Comparison of ENCODE assay signal across 35 cellular contexts in the genomic region with DNA sequence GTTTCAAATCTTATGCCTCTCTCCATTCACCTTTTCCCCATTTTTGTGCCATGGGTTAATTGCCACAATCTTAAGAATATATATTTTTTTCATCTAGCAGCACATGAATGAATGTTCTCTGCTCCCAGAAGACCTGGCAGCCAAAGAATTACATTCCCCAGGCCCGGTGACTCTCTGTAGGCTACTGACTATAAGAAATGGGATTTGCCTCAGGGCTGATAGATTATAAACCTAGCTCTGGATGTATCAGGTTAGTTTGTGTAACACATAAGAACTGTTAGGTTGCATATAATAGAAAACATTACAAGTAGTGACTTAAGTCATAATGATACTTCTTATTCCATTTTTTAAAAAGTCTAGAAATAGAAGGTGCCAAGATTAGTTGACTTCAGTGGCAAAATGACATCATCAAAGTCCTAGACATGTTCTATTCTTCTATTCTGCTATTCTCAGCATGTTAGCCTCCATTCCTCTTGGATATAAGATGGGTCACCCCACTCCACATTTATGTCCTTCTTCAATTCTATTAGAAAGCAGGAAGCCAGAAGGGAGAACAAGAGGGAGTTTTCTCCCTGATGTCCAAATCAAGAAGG. TPM values are rescaled to one million over a fixed set of nuclear protein-coding genes. Genes with fewer than 3 reads are reported as not detected.
"Had no signal": no experiment of that assay in that cellular context is flagged by ENCODE, and none has a peak within 500 bp of the region (broad histone marks: within the 10 kb centered on the region; RNA-seq: fewer than 3 reads in every experiment).

No MANE protein-coding gene starts in this region.

- H3K4me1 ChIP-seq: adrenal gland, body of pancreas, colonic mucosa, esophagus muscularis mucosa, foreskin keratinocyte, gastrocnemius medialis, heart left ventricle had no signal

- H3K27ac ChIP-seq: adrenal gland, body of pancreas, colonic mucosa, dorsolateral prefrontal cortex, esophagus muscularis mucosa, foreskin keratinocyte, gastrocnemius medialis, heart left ventricle, WERI-Rb-1 had no signal

- H3K27ac Mint-ChIP-seq: activated B cell treated with CpG ODN at 0.5 μM for 24 hours; activated CD8-positive, alpha-beta T cell treated with anti-CD3 and anti-CD28 coated beads for 36 hours; activated naive CD4-positive, alpha-beta T cell treated with anti-CD3 and anti-CD28 coated beads for 36 hours; activated naive CD4-positive, alpha-beta T cell treated with anti-CD3 and anti-CD28 coated beads, Interleukin-2, amount 50 U/mL, for 24 hours; activated naive CD8-positive, alpha-beta T cell treated with anti-CD3 and anti-CD28 coated beads for 36 hours; activated naive CD8-positive, alpha-beta T cell treated with anti-CD3 and anti-CD28 coated beads, Interleukin-2, amount 50 U/mL, for 24 hours; activated T-helper 2 cell treated with anti-CD3 and anti-CD28 coated beads, Interferon-gamma antibody, Interleukin-2, Interleukin-4, amounts not matched to agents 10 μg/mL and 5 μg/mL and 100 μg/mL, durations not matched to agents 14 hours and 24 hours and 36 hours; dendritic cell treated with granulocyte-macrophage colony-stimulating factor and Interleukin-4, amounts not matched to agents 40 ng/mL and 50 ng/mL, for 4 days; endodermal cell; T-helper 17 cell; T-helper 2 cell treated with Interferon-gamma antibody and Interleukin-4, amounts not matched to agents 5 μg/mL and 100 μg/mL, for 36 hours had no signal

- ATAC-seq: activated CD4-positive, CD25-positive, alpha-beta regulatory T cell treated with anti-CD3 and anti-CD28 coated beads, Interleukin-2, amount 50 U/mL, for 24 hours; activated CD8-positive, alpha-beta T cell treated with anti-CD3 and anti-CD28 coated beads for 36 hours; activated naive CD8-positive, alpha-beta T cell treated with anti-CD3 and anti-CD28 coated beads, Interleukin-2, amount 50 U/mL, for 24 hours; activated T-cell treated with anti-CD3 and anti-CD28 coated beads, Interleukin-2, amount 50 U/mL, for 4 hours; body of pancreas; foreskin keratinocyte; gastrocnemius medialis; heart left ventricle; T-helper 17 cell had no signal

- H3K9me3 ChIP-seq: adrenal gland, body of pancreas, colonic mucosa, esophagus muscularis mucosa, gastrocnemius medialis, heart left ventricle had no signal

- H3K4me3 Mint-ChIP-seq: activated B cell treated with CpG ODN at 0.5 μM for 24 hours; activated CD8-positive, alpha-beta T cell treated with anti-CD3 and anti-CD28 coated beads for 36 hours; activated naive CD4-positive, alpha-beta T cell treated with anti-CD3 and anti-CD28 coated beads for 36 hours; activated naive CD4-positive, alpha-beta T cell treated with anti-CD3 and anti-CD28 coated beads, Interleukin-2, amount 50 U/mL, for 24 hours; activated naive CD8-positive, alpha-beta T cell treated with anti-CD3 and anti-CD28 coated beads for 36 hours; activated naive CD8-positive, alpha-beta T cell treated with anti-CD3 and anti-CD28 coated beads, Interleukin-2, amount 50 U/mL, for 24 hours; activated T-cell treated with anti-CD3 and anti-CD28 coated beads, Interleukin-2, amount 50 U/mL, for 4 hours; dendritic cell treated with granulocyte-macrophage colony-stimulating factor and Interleukin-4, amounts not matched to agents 40 ng/mL and 50 ng/mL, for 4 days; endodermal cell; T-helper 17 cell; T-helper 2 cell treated with Interferon-gamma antibody and Interleukin-4, amounts not matched to agents 5 μg/mL and 100 μg/mL, for 36 hours had no signal

- H3K36me3 ChIP-seq: adrenal gland, colonic mucosa, esophagus muscularis mucosa, gastrocnemius medialis, heart left ventricle, WERI-Rb-1 had no signal

- H3K27me3 ChIP-seq: adrenal gland, body of pancreas, colonic mucosa, dorsolateral prefrontal cortex, esophagus muscularis mucosa, foreskin keratinocyte, gastrocnemius medialis, heart left ventricle had no signal

- H3K4me3 ChIP-seq: adrenal gland, body of pancreas, colonic mucosa, dorsolateral prefrontal cortex, esophagus muscularis mucosa, gastrocnemius medialis, heart left ventricle had no signal

- H3K9me3 Mint-ChIP-seq: activated B cell treated with CpG ODN at 0.5 μM for 24 hours; activated CD8-positive, alpha-beta T cell treated with anti-CD3 and anti-CD28 coated beads for 36 hours; activated naive CD4-positive, alpha-beta T cell treated with anti-CD3 and anti-CD28 coated beads for 36 hours; activated naive CD4-positive, alpha-beta T cell treated with anti-CD3 and anti-CD28 coated beads, Interleukin-2, amount 50 U/mL, for 24 hours; activated naive CD8-positive, alpha-beta T cell treated with anti-CD3 and anti-CD28 coated beads for 36 hours; activated naive CD8-positive, alpha-beta T cell treated with anti-CD3 and anti-CD28 coated beads, Interleukin-2, amount 50 U/mL, for 24 hours; activated T-cell treated with anti-CD3 and anti-CD28 coated beads, Interleukin-2, amount 50 U/mL, for 4 hours; activated T-helper 2 cell treated with anti-CD3 and anti-CD28 coated beads, Interferon-gamma antibody, Interleukin-2, Interleukin-4, amounts not matched to agents 10 μg/mL and 5 μg/mL and 100 μg/mL, durations not matched to agents 14 hours and 24 hours and 36 hours; dendritic cell treated with granulocyte-macrophage colony-stimulating factor and Interleukin-4, amounts not matched to agents 40 ng/mL and 50 ng/mL, for 4 days; endodermal cell; T-helper 2 cell treated with Interferon-gamma antibody and Interleukin-4, amounts not matched to agents 5 μg/mL and 100 μg/mL, for 36 hours had no signal

- H3K36me3 Mint-ChIP-seq: activated naive CD4-positive, alpha-beta T cell treated with anti-CD3 and anti-CD28 coated beads, Interleukin-2, amount 50 U/mL, for 24 hours; activated naive CD8-positive, alpha-beta T cell treated with anti-CD3 and anti-CD28 coated beads for 36 hours had no signal

- DNase-seq: activated B cell treated with CpG ODN at 0.5 μM for 24 hours; activated CD4-positive, alpha-beta T cell treated with anti-CD3 and anti-CD28 coated beads for 48 hours; activated CD4-positive, alpha-beta T cell treated with anti-CD3 and anti-CD28 coated beads, Interleukin-2, amount 50 U/mL, for 1 hour; activated CD4-positive, alpha-beta T cell treated with anti-CD3 and anti-CD28 coated beads, Interleukin-2, amount 50 U/mL, for 48 hours; activated CD8-positive, alpha-beta memory T cell treated with anti-CD3 and anti-CD28 coated beads for 24 hours; activated CD8-positive, alpha-beta T cell treated with anti-CD3 and anti-CD28 coated beads for 36 hours; activated effector memory CD4-positive, alpha-beta T cell treated with anti-CD3 and anti-CD28 coated beads, Interleukin-2, amount 50 U/mL, for 16 hours; activated naive CD4-positive, alpha-beta T cell treated with anti-CD3 and anti-CD28 coated beads for 36 hours; activated naive CD8-positive, alpha-beta T cell treated with anti-CD3 and anti-CD28 coated beads for 36 hours; activated naive CD8-positive, alpha-beta T cell treated with anti-CD3 and anti-CD28 coated beads, Interleukin-2, amount 50 U/mL, for 24 hours; activated T-cell treated with anti-CD3 and anti-CD28 coated beads, Interleukin-2, amount 50 U/mL, for 4 hours; adrenal gland; amygdala; aorta; body of pancreas; caudate nucleus; colonic mucosa; dorsolateral prefrontal cortex; effector memory CD4-positive, alpha-beta T cell; endodermal cell; erythroblast; foreskin keratinocyte; gastrocnemius medialis; glutamatergic neuron; heart left ventricle; T-helper 1 cell; T-helper 17 cell; T1000; WERI-Rb-1 had no signal

- H3K4me1 Mint-ChIP-seq: activated B cell treated with CpG ODN at 0.5 μM for 24 hours; activated naive CD4-positive, alpha-beta T cell treated with anti-CD3 and anti-CD28 coated beads, Interleukin-2, amount 50 U/mL, for 24 hours; T-helper 17 cell had no signal

- H3K27me3 Mint-ChIP-seq: activated CD8-positive, alpha-beta T cell treated with anti-CD3 and anti-CD28 coated beads for 36 hours; dendritic cell treated with granulocyte-macrophage colony-stimulating factor and Interleukin-4, amounts not matched to agents 40 ng/mL and 50 ng/mL, for 4 days had no signal

RNA-seq across cellular contexts. Expression of gene ZNF474, which starts 10.9 kb away (rescaled TPM):
- total RNA-seq: activated B cell treated with CpG ODN at 0.5 μM for 24 hours; activated CD8-positive, alpha-beta T cell treated with anti-CD3 and anti-CD28 coated beads for 36 hours; activated naive CD4-positive, alpha-beta T cell treated with anti-CD3 and anti-CD28 coated beads for 36 hours; activated T-helper 2 cell treated with anti-CD3 and anti-CD28 coated beads, Interferon-gamma antibody, Interleukin-2, Interleukin-4, amounts not matched to agents 10 μg/mL and 5 μg/mL and 100 μg/mL, durations not matched to agents 14 hours and 24 hours and 36 hours; body of pancreas; foreskin keratinocyte had no signal
- polyA plus RNA-seq: foreskin keratinocyte had no signal

RNA-seq across cellular contexts. Expression of gene LOX, which starts 40.4 kb away (rescaled TPM):
- total RNA-seq: activated B cell treated with CpG ODN at 0.5 μM for 24 hours; activated CD8-positive, alpha-beta T cell treated with anti-CD3 and anti-CD28 coated beads for 36 hours; activated naive CD4-positive, alpha-beta T cell treated with anti-CD3 and anti-CD28 coated beads for 36 hours; activated naive CD8-positive, alpha-beta T cell treated with anti-CD3 and anti-CD28 coated beads for 36 hours; activated T-helper 2 cell treated with anti-CD3 and anti-CD28 coated beads, Interferon-gamma antibody, Interleukin-2, Interleukin-4, amounts not matched to agents 10 μg/mL and 5 μg/mL and 100 μg/mL, durations not matched to agents 14 hours and 24 hours and 36 hours had no signal
